Comparison of ENCODE assay signal across 21 cellular contexts in the genomic region with DNA sequence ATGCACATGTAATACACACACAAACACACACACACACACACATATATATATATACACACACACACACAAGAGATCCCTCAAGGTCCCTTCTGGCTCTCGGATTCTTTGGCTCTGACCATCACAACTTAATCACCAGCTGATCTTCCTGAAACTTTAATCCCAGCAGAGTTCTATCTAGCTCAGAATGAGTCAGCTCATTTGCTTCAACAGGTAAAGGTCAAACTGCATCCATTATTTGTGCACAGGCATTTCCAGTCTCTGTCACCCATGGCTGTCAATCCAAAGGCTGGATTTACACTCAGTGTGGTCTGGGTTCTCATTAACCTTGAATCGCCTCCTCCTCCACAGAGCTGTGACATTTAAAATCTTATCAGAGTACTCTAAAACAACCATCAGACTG.
DNase-seq lines count a peak whose midpoint lies in the region; ATAC-seq, FAIRE-seq and TF ChIP-seq lines count a peak whose summit lies in the region.
"Had no signal": no experiment of that assay in that cellular context is flagged by ENCODE, and none has a peak within 500 bp of the region (broad histone marks: within the 10 kb centered on the region; RNA-seq: fewer than 3 reads in every experiment).

No MANE protein-coding gene starts in this region.

- TF ChIP-seq POLR2A in A549 (IDR thresholded peaks at IDR 0.05; ENCODE audit: low read length) (no peak), K562 (conservative IDR thresholded peaks at IDR 0.05) (no peak), gastroesophageal sphincter (IDR thresholded peaks at IDR 0.05) (no peak)

- no TSS peak for BruUV-seq in K562 (replicated peaks; lab: Mats Ljungman, UMichigan)

- H3K9me3 ChIP-seq in A549 (peaks cover 1% of the 10 kb centered on the region; the same call in 2 of the 3 replicates), K562 (replicated peaks; ENCODE audit: control insufficient read depth, insufficient read depth, low read depth, low read length) (no peaks in the 10 kb centered on the region), gastroesophageal sphincter (no peaks in the 10 kb centered on the region)
- H3K9me3 ChIP-seq: upper lobe of right lung had no signal

- H3K4me2 ChIP-seq in A549, result peak overlapping the region; percentile 56
- no peak overlapping the region for H3K4me2 ChIP-seq in K562 (ENCODE audit: insufficient read depth, low read length)

- no peak for FAIRE-seq in A549 (lab: Jason Lieb, UNC)
- FAIRE-seq in K562 (lab: Jason Lieb, UNC), result no peak
- FAIRE-seq: GM12891, H1 had no signal

- TF ChIP-seq RAD21 in A549 (conservative IDR thresholded peaks at IDR 0.05 in 1 of 2, IDR thresholded peaks at IDR 0.05 in 1 of 2), result no peak
- TF ChIP-seq RAD21 in K562 (CRISPR knock-in tag; conservative IDR thresholded peaks at IDR 0.05 in 1 of 2, IDR thresholded peaks at IDR 0.05 in 1 of 2), result no peak

- POLR2A ChIA-PET in A549 (lab: Yijun Ruan, JAX), result no interaction called here
- POLR2A ChIA-PET in K562 (lab: Yijun Ruan, JAX), result no interaction called here

- in situ Hi-C loops in K562 (cut with MboI), result loop anchor here (25.0 kb wide), 1 partner anchor 585 kb away; no protein-coding TSS in a partner anchor

- no peaks in the 10 kb centered on the region for H4K20me1 ChIP-seq in K562 (replicated peaks; ENCODE audit: control insufficient read depth, insufficient read depth, low read length)

- H2AFZ ChIP-seq in K562 (ENCODE audit: low read depth, low read length), result no peak overlapping the region

- H3K27ac ChIP-seq in A549 (peak overlapping the region; percentile 85 to 89), K562 (ENCODE audit: extremely low read depth, low read depth, low read length) (no peak overlapping the region), gastroesophageal sphincter (no peak overlapping the region)
- H3K27ac ChIP-seq: upper lobe of right lung had no signal

- H3K79me2 ChIP-seq in K562 (ENCODE audit: control insufficient read depth, insufficient read depth, low read length), result no peaks in the 10 kb centered on the region

- DNase-seq in A549 (ENCODE audit: low read depth in 1 of 2, low spot score in 1 of 2) (peak; percentile 43 to 88), HT1080 (ENCODE audit: low read depth) (peak; percentile 41), K562 (ENCODE audit: extremely low read depth in 1 of 4, low spot score in 3 of 4) (no peak), kidney glomerular epithelial cell (lab: John Stamatoyannopoulos, UW) (peak; percentile 72), NAMALWA (ENCODE audit: low spot score) (no peak)
- DNase-seq: activated CD4-positive, alpha-beta T cell treated with anti-CD3 and anti-CD28 coated beads, Interleukin-2, amount 50 U/mL, for 48 hours; activated T-cell treated with anti-CD3 and anti-CD28 coated beads, Interleukin-2, amount 50 U/mL, for 72 hours; caudate nucleus; CD8-positive, alpha-beta T cell; effector CD8-positive, alpha-beta T cell; left ventricle myocardium superior; naive thymus-derived CD8-positive, alpha-beta T cell; NCI-H2081; NCI-H526; stimulated activated naive CD4-positive, alpha-beta T cell; upper lobe of right lung had no signal

- TF ChIP-seq EP300 in A549 (IDR thresholded peaks at IDR 0.05) (peak in 1 of 2 experiments; percentile 32; a peak in 2 of 5 replicates), K562 (IDR thresholded peaks at IDR 0.05; ENCODE audit: low read length) (no peak), gastroesophageal sphincter (IDR thresholded peaks at IDR 0.05) (no peak)

- H3K27me3 ChIP-seq in K562 (ENCODE audit: control insufficient read depth in 2 of 2, insufficient read depth in 2 of 2, low read length in 2 of 2) (no peaks in the 10 kb centered on the region), gastroesophageal sphincter (no peaks in the 10 kb centered on the region)
- H3K27me3 ChIP-seq: upper lobe of right lung had no signal

- no peak overlapping the region for H3K4me3 ChIP-seq in A549
- no peak overlapping the region for H3K4me3 ChIP-seq in K562
- no peak overlapping the region for H3K4me3 ChIP-seq in gastroesophageal sphincter
- H3K4me3 ChIP-seq: upper lobe of right lung had no signal

- WGBS in A549 (ENCODE audit: missing lambda C conversion rate), result 5% methylated on average over 2 of the region's 2 CpGs
- WGBS in K562 (ENCODE audit: insufficient coverage, low coverage, missing lambda C conversion rate), result 32% methylated on average over 2 of the region's 2 CpGs
- WGBS in gastroesophageal sphincter (ENCODE audit: low coverage in 1 of 2), 2 donors, result 84 to 92% methylated on average over 2 of the region's 2 CpGs

- intact Hi-C loops in K562 (cut with micrococcal nuclease), result no loop called here

- H3K4me1 ChIP-seq in A549 (peaks cover 53% of the 10 kb centered on the region), K562 (replicated peaks in 1 of 2; ENCODE audit: control insufficient read depth in 2 of 2, insufficient read depth in 2 of 2, low read length in 2 of 2) (peaks cover 0 to 14% of the 10 kb centered on the region in 2 experiments; a peak in 3 of 5 replicates), gastroesophageal sphincter (no peaks in the 10 kb centered on the region)

- H3K9me1 ChIP-seq in K562 (ENCODE audit: control insufficient read depth, insufficient read depth, low read length), result no peaks in the 10 kb centered on the region

- CTCF ChIA-PET in A549 (lab: Yijun Ruan, JAX) (interaction anchor here (0.8 kb wide), 1 partner anchor 47 kb away, joined by 3 read pairs; no protein-coding TSS in a partner anchor), K562 (lab: Yijun Ruan, JAX; ENCODE audit: low intra/inter-chr PET ratio) (no interaction called here)

- no peak for TF ChIP-seq CTCF in A549 (IDR thresholded peaks at IDR 0.05)
- TF ChIP-seq CTCF in K562 (IDR thresholded peaks at IDR 0.05 in 2 of 3, conservative IDR thresholded peaks at IDR 0.05 in 1 of 3; ENCODE audit: insufficient read depth in 2 of 3, low read depth in 1 of 3, low read length in 3 of 3), result no peak
- TF ChIP-seq CTCF in gastroesophageal sphincter (IDR thresholded peaks at IDR 0.05), result no peak

- ATAC-seq in A549, result peak; percentile 49 to 53
- no peak for ATAC-seq in K562
- ATAC-seq in gastroesophageal sphincter, result no peak
- ATAC-seq in GM18861 (IDR thresholded peaks at IDR 0.05; ENCODE audit: unreplicated experiment), result no peak
- no peak for ATAC-seq in HG02623 (IDR thresholded peaks at IDR 0.05; ENCODE audit: unreplicated experiment)
- ATAC-seq: activated T-cell treated with anti-CD3 and anti-CD28 coated beads, Interleukin-2, amount 50 U/mL, for 72 hours; CD8-positive, alpha-beta T cell; left ventricle myocardium superior; naive thymus-derived CD8-positive, alpha-beta T cell; upper lobe of right lung had no signal

- no peak overlapping the region for H3K9ac ChIP-seq in K562 (ENCODE audit: insufficient read depth in 1 of 2, low read depth in 2 of 2, low read length in 2 of 2)

- H3K36me3 ChIP-seq in K562 (ENCODE audit: control insufficient read depth, insufficient read depth, low read length) (no peaks in the 10 kb centered on the region), gastroesophageal sphincter (no peaks in the 10 kb centered on the region)
- H3K36me3 ChIP-seq: upper lobe of right lung had no signal

TF ChIP-seq in A549, 52 proteins besides CTCF, POLR2A, EP300 and RAD21 (continues in another document):
- TF ChIP-seq GATA3 (IDR thresholded peaks at IDR 0.05; ENCODE audit: borderline replicate concordance), result peak; percentile 51
- TF ChIP-seq, protein P1, sequence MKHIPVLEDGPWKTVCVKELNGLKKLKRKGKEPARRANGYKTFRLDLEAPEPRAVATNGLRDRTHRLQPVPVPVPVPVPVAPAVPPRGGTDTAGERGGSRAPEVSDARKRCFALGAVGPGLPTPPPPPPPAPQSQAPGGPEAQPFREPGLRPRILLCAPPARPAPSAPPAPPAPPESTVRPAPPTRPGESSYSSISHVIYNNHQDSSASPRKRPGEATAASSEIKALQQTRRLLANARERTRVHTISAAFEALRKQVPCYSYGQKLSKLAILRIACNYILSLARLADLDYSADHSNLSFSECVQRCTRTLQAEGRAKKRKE (CRISPR knock-in tag; IDR thresholded peaks at IDR 0.05; ENCODE audit: low read depth), result no peak

TF ChIP-seq in K562, 482 proteins besides CTCF, POLR2A, EP300 and RAD21 (continues in another document):
- no peak for TF ChIP-seq NR2C1 (IDR thresholded peaks at IDR 0.05)
- no peak for TF ChIP-seq NR2C1 (tag; IDR thresholded peaks at IDR 0.05)
- TF ChIP-seq, protein P2, sequence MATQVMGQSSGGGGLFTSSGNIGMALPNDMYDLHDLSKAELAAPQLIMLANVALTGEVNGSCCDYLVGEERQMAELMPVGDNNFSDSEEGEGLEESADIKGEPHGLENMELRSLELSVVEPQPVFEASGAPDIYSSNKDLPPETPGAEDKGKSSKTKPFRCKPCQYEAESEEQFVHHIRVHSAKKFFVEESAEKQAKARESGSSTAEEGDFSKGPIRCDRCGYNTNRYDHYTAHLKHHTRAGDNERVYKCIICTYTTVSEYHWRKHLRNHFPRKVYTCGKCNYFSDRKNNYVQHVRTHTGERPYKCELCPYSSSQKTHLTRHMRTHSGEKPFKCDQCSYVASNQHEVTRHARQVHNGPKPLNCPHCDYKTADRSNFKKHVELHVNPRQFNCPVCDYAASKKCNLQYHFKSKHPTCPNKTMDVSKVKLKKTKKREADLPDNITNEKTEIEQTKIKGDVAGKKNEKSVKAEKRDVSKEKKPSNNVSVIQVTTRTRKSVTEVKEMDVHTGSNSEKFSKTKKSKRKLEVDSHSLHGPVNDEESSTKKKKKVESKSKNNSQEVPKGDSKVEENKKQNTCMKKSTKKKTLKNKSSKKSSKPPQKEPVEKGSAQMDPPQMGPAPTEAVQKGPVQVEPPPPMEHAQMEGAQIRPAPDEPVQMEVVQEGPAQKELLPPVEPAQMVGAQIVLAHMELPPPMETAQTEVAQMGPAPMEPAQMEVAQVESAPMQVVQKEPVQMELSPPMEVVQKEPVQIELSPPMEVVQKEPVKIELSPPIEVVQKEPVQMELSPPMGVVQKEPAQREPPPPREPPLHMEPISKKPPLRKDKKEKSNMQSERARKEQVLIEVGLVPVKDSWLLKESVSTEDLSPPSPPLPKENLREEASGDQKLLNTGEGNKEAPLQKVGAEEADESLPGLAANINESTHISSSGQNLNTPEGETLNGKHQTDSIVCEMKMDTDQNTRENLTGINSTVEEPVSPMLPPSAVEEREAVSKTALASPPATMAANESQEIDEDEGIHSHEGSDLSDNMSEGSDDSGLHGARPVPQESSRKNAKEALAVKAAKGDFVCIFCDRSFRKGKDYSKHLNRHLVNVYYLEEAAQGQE (CRISPR knock-in tag; IDR thresholded peaks at IDR 0.05; ENCODE audit: low read depth), result no peak
- TF ChIP-seq NFE2 (IDR thresholded peaks at IDR 0.05; ENCODE audit: low read depth), result peak; percentile 64
- no peak for TF ChIP-seq DDX20 (tag; IDR thresholded peaks at IDR 0.05; ENCODE audit: low read depth)
- TF ChIP-seq SETDB1 (IDR thresholded peaks at IDR 0.05; ENCODE audit: low read length), result no peak
- no peak for TF ChIP-seq POLR3G (IDR thresholded peaks at IDR 0.05; ENCODE audit: extremely low read depth, insufficient read length, insufficient replicate concordance)

Comparison
In these comparisons a context has a peak if more than half of its experiments do, and no peak if none do; other contexts are left out.
1. ATAC-seq: peak in A549 (2 of 2); none in K562 (single experiment), gastroesophageal sphincter (single experiment), GM18861 (single experiment) and HG02623 (single experiment).
2. DNase-seq: peak in A549 (2 of 2), HT1080 (single experiment) and kidney glomerular epithelial cell (single experiment); none in K562 (0 of 4) and NAMALWA (single experiment).
3. H3K27ac ChIP-seq: peak in A549 (2 of 2); none in K562 (single experiment) and gastroesophageal sphincter (0 of 4).